In genomic region chr10:132124201-132124920, GRCh38 we compare ENCODE assay signal across 1 cellular context.
TF ChIP-seq lines count a peak whose summit lies in the region.

No MANE protein-coding gene starts in this region.

TF ChIP-seq in HepG2, 621 proteins besides CTCF, POLR2A, EP300 and RAD21 (continued from another document):
- no peak for TF ChIP-seq SIN3A (IDR thresholded peaks at IDR 0.05; ENCODE audit: borderline replicate concordance, low read depth, low read length)
- TF ChIP-seq SP4 (CRISPR knock-in tag; IDR thresholded peaks at IDR 0.05), result no peak
- TF ChIP-seq, protein P1, sequence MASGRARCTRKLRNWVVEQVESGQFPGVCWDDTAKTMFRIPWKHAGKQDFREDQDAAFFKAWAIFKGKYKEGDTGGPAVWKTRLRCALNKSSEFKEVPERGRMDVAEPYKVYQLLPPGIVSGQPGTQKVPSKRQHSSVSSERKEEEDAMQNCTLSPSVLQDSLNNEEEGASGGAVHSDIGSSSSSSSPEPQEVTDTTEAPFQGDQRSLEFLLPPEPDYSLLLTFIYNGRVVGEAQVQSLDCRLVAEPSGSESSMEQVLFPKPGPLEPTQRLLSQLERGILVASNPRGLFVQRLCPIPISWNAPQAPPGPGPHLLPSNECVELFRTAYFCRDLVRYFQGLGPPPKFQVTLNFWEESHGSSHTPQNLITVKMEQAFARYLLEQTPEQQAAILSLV (CRISPR knock-in tag; IDR thresholded peaks at IDR 0.05; ENCODE audit: borderline replicate concordance), result no peak
- TF ChIP-seq GATA4 (IDR thresholded peaks at IDR 0.05; ENCODE audit: borderline replicate concordance, low read depth), result no peak
- TF ChIP-seq ZNF121 (CRISPR knock-in tag; IDR thresholded peaks at IDR 0.05), result no peak
- TF ChIP-seq ZNF543 (CRISPR knock-in tag; IDR thresholded peaks at IDR 0.05), result no peak
- TF ChIP-seq ATF4 (CRISPR knock-in tag; IDR thresholded peaks at IDR 0.05), result no peak
- TF ChIP-seq NFE2L1 (CRISPR knock-in tag; IDR thresholded peaks at IDR 0.05; ENCODE audit: borderline replicate concordance), result no peak
- no peak for TF ChIP-seq ZNF224 (CRISPR knock-in tag; IDR thresholded peaks at IDR 0.05)
- no peak for TF ChIP-seq ZNF468 (CRISPR knock-in tag; IDR thresholded peaks at IDR 0.05)
- TF ChIP-seq ZSCAN30 (CRISPR knock-in tag; IDR thresholded peaks at IDR 0.05), result no peak
- TF ChIP-seq, protein P2, sequence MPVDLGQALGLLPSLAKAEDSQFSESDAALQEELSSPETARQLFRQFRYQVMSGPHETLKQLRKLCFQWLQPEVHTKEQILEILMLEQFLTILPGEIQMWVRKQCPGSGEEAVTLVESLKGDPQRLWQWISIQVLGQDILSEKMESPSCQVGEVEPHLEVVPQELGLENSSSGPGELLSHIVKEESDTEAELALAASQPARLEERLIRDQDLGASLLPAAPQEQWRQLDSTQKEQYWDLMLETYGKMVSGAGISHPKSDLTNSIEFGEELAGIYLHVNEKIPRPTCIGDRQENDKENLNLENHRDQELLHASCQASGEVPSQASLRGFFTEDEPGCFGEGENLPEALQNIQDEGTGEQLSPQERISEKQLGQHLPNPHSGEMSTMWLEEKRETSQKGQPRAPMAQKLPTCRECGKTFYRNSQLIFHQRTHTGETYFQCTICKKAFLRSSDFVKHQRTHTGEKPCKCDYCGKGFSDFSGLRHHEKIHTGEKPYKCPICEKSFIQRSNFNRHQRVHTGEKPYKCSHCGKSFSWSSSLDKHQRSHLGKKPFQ (CRISPR knock-in tag; IDR thresholded peaks at IDR 0.05; ENCODE audit: insufficient replicate concordance), result no peak
- no peak for TF ChIP-seq LCORL (IDR thresholded peaks at IDR 0.05)
- TF ChIP-seq LCORL (CRISPR knock-in tag; IDR thresholded peaks at IDR 0.05), result no peak
- TF ChIP-seq HNRNPUL1 (IDR thresholded peaks at IDR 0.05; ENCODE audit: low read depth, low read length), result no peak
- no peak for TF ChIP-seq ZNF335 (CRISPR knock-in tag; IDR thresholded peaks at IDR 0.05)
- TF ChIP-seq KDM1A (CRISPR knock-in tag; IDR thresholded peaks at IDR 0.05), result no peak
